In genomic region chr10:5393529-5393928, GRCh38 we compare ENCODE assay signal across 31 cellular contexts. TPM values are rescaled to one million over a fixed set of nuclear protein-coding genes. Genes with fewer than 3 reads are reported as not detected.
"Had no signal": no experiment of that assay in that cellular context is flagged by ENCODE, and none has a peak within 500 bp of the region (broad histone marks: within the 10 kb centered on the region; RNA-seq: fewer than 3 reads in every experiment).

No MANE protein-coding gene starts in this region.

- H3K27me3 ChIP-seq: stomach, suprapubic skin, testis, thyroid gland, tibial artery, tibial nerve, transverse colon, upper lobe of left lung, upper lobe of right lung, uterus, vagina had no signal

- H3K36me3 ChIP-seq: stomach, suprapubic skin, thoracic aorta, thyroid gland, tibial artery, tibial nerve, transverse colon, upper lobe of left lung, upper lobe of right lung, uterus, vagina had no signal

- H3K27ac Mint-ChIP-seq: stimulated activated effector memory CD8-positive, alpha-beta T cell treated with anti-CD3 and anti-CD28 coated beads, Interleukin-12 subunit alpha, Interleukin-12 subunit beta, amount 100 ng/mL, for 72 hours; stimulated activated memory B cell treated with anti-CD40 and anti-IgM and Interleukin-4, amounts not matched to agents 10 μg/mL and 1 μg/mL and 100 μg/mL, for 72 hours; stimulated activated naive B cell treated with anti-CD40 and anti-IgM and Interleukin-4, amounts not matched to agents 10 μg/mL and 1 μg/mL and 100 μg/mL, for 72 hours; stimulated activated naive CD8-positive, alpha-beta T cell treated with anti-CD3 and anti-CD28 coated beads, Interleukin-15, amount 100 ng/mL, for 72 hours; stimulated activated naive CD8-positive, alpha-beta T cell treated with anti-CD3 and anti-CD28 coated beads, Interleukin-15, Interleukin-2, amounts not matched to agents 100 ng/mL and 50 ng/mL, for 24 hours; type B pancreatic cell had no signal

- H3K27ac ChIP-seq: stomach, suprapubic skin, testis, thoracic aorta, thyroid gland, tibial artery, tibial nerve, transverse colon, upper lobe of left lung, upper lobe of right lung, uterus, vagina had no signal

- H3K4me1 ChIP-seq: suprapubic skin, testis, tibial artery, tibial nerve, transverse colon, upper lobe of left lung, upper lobe of right lung, uterus, vagina had no signal

- H3K4me1 Mint-ChIP-seq: stimulated activated effector memory CD8-positive, alpha-beta T cell treated with anti-CD3 and anti-CD28 coated beads, Interleukin-12 subunit alpha, Interleukin-12 subunit beta, amount 100 ng/mL, for 72 hours; stimulated activated memory B cell treated with anti-CD40 and anti-IgM and Interleukin-4, amounts not matched to agents 10 μg/mL and 1 μg/mL and 100 μg/mL, for 72 hours; stimulated activated naive CD8-positive, alpha-beta T cell treated with anti-CD3 and anti-CD28 coated beads, Interleukin-15, amount 100 ng/mL, for 72 hours had no signal

- H3K9me3 ChIP-seq: testis, thyroid gland, uterus had no signal

- DNase-seq: stimulated activated CD4-positive, alpha-beta T cell treated with anti-CD3 and anti-CD28 coated beads, Interleukin-2, amount 100 ng/mL, for 24 hours; stimulated activated CD4-positive, alpha-beta T cell treated with anti-CD3 and anti-CD28 coated beads, Interleukin-2, amount 100 ng/mL, for 48 hours; stimulated activated CD4-positive, alpha-beta T cell treated with anti-CD3 and anti-CD28 coated beads, Interleukin-4, amount 100 ng/mL, for 1 hour; stimulated activated CD4-positive, alpha-beta T cell treated with anti-CD3 and anti-CD28 coated beads, Interleukin-4, amount 100 ng/mL, for 24 hours; stimulated activated CD4-positive, alpha-beta T cell treated with anti-CD3 and anti-CD28 coated beads, Interleukin-4, amount 100 ng/mL, for 4 hours; stimulated activated CD8-positive, alpha-beta memory T cell treated with anti-CD3 and anti-CD28 coated beads, Interleukin-4, amount 100 ng/mL, for 48 hours; stimulated activated naive B cell treated with anti-CD40 and anti-IgM and Interleukin-4, amounts not matched to agents 10 μg/mL and 1 μg/mL and 100 μg/mL, for 72 hours; stimulated activated naive CD4-positive, alpha-beta T cell treated with Interleukin-2 at 50 U/mL for 16 hours; stimulated activated naive CD8-positive, alpha-beta T cell treated with anti-CD3 and anti-CD28 coated beads, Interleukin-15, amount 100 ng/mL, for 72 hours; stimulated activated naive CD8-positive, alpha-beta T cell treated with anti-CD3 and anti-CD28 coated beads, Interleukin-15, Interleukin-2, amounts not matched to agents 100 U/mL and 50 U/mL, for 24 hours; stomach; substantia nigra; testis; thyroid gland; tibial artery; transverse colon; upper lobe of right lung; uterus had no signal

- ATAC-seq: stimulated activated effector memory CD8-positive, alpha-beta T cell treated with anti-CD3 and anti-CD28 coated beads, Interleukin-12 subunit alpha, Interleukin-12 subunit beta, amount 100 ng/mL, for 72 hours; stimulated activated memory B cell treated with anti-CD40 and anti-IgM and Interleukin-4, amounts not matched to agents 10 μg/mL and 1 μg/mL and 100 μg/mL, for 72 hours; stimulated activated naive B cell treated with anti-CD40 and anti-IgM and Interleukin-4, amounts not matched to agents 10 μg/mL and 1 μg/mL and 100 μg/mL, for 72 hours; stimulated activated naive CD8-positive, alpha-beta T cell treated with anti-CD3 and anti-CD28 coated beads, Interleukin-15, amount 100 ng/mL, for 72 hours; stimulated activated naive CD8-positive, alpha-beta T cell treated with anti-CD3 and anti-CD28 coated beads, Interleukin-15, Interleukin-2, amounts not matched to agents 100 U/mL and 50 U/mL, for 24 hours; upper lobe of right lung had no signal

- H3K4me3 Mint-ChIP-seq: stimulated activated effector memory CD8-positive, alpha-beta T cell treated with anti-CD3 and anti-CD28 coated beads, Interleukin-12 subunit alpha, Interleukin-12 subunit beta, amount 100 ng/mL, for 72 hours; stimulated activated memory B cell treated with anti-CD40 and anti-IgM and Interleukin-4, amounts not matched to agents 10 μg/mL and 1 μg/mL and 100 μg/mL, for 72 hours; stimulated activated naive B cell treated with anti-CD40 and anti-IgM and Interleukin-4, amounts not matched to agents 10 μg/mL and 1 μg/mL and 100 μg/mL, for 72 hours; stimulated activated naive CD8-positive, alpha-beta T cell treated with anti-CD3 and anti-CD28 coated beads, Interleukin-15, amount 100 ng/mL, for 72 hours; stimulated activated naive CD8-positive, alpha-beta T cell treated with anti-CD3 and anti-CD28 coated beads, Interleukin-15, Interleukin-2, amounts not matched to agents 100 ng/mL and 50 ng/mL, for 24 hours; type B pancreatic cell had no signal

- H3K4me3 ChIP-seq: stomach, suprapubic skin, testis, thoracic aorta, thyroid gland, tibial artery, tibial nerve, transverse colon, upper lobe of left lung, upper lobe of right lung, uterus, vagina had no signal

- H3K27me3 Mint-ChIP-seq: stimulated activated naive CD8-positive, alpha-beta T cell treated with anti-CD3 and anti-CD28 coated beads, Interleukin-15, Interleukin-2, amounts not matched to agents 100 ng/mL and 50 ng/mL, for 24 hours had no signal

RNA-seq across cellular contexts. Expression of gene TUBAL3, which starts 11.1 kb away (rescaled TPM):
- total RNA-seq: temporal lobe, thoracic aorta, upper lobe of right lung, ureter, uterus, vagina had no signal

RNA-seq across cellular contexts. Expression of gene UCN3, which starts 28.8 kb away (rescaled TPM):
- total RNA-seq: subcutaneous adipose tissue, suprapubic skin, temporal lobe, testis, thoracic aorta, thyroid gland, tibial nerve, ureter, urinary bladder, uterus, vagina had no signal
- polyA plus RNA-seq: urinary bladder had no signal
